In the genomic region with DNA sequence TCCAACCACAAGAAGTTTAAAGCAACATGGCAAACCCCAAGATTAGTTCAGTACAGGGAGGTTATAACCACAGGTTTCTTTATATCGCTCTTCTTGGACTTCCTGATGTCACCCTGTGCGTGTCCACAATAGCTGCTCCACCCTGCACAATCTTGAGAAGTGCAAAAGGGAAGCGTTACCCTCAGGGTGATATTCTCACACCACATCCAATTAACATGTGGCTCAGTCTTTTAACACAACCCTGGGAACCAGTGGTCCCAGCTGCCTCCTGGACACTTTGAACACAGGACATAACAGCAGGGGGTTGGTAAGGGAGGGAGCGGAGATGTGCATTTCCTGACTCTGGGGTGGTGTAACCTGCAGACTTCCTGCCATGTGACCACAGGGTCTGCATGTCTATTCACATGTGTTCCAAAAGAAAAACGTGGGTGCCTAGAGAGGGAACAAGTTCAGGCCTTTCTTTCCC, we compare ENCODE assay signal across 8 cellular contexts.
DNase-seq lines count a peak whose midpoint lies in the region; ATAC-seq and TF ChIP-seq lines count a peak whose summit lies in the region.

No MANE protein-coding gene starts in this region.

- no peak for TF ChIP-seq CTCF in transverse colon (IDR thresholded peaks at IDR 0.05)

- no peaks in the 10 kb centered on the region for H3K9me3 ChIP-seq in transverse colon

- peak; percentile 60 for DNase-seq in ELF-1 (ENCODE audit: low read depth, low spot score)
- DNase-seq in Jurkat, Clone E6-1 (ENCODE audit: low read depth, low spot score): peak; percentile 88
- DNase-seq in activated CD8-positive, alpha-beta memory T cell treated with anti-CD3 and anti-CD28 coated beads, Interleukin-2, amount 50 U/mL, for 1 hour (ENCODE audit: extremely low read depth): peak; percentile 14
- DNase-seq in left colon: peak in 1 of 2 donors; percentile 36
- DNase-seq in transverse colon: peak; percentile 32
- DNase-seq in NCI-H510A (lab: John Stamatoyannopoulos, UW): no peak
- no peak for DNase-seq in AG08396 (ENCODE audit: low spot score)

- H3K27me3 ChIP-seq in transverse colon: no peaks in the 10 kb centered on the region

- no peak for TF ChIP-seq EP300 in transverse colon (IDR thresholded peaks at IDR 0.05; ENCODE audit: low read depth)

- intact Hi-C loops in left colon (cut with DNase I, micrococcal nuclease) (no loop called here), transverse colon (cut with DNase I; ENCODE audit: low total_unique reads) (no loop called here)

- H3K27ac ChIP-seq in transverse colon: peak overlapping the region; percentile 13 to 41 (median 16)

- H3K4me1 ChIP-seq in transverse colon: peaks cover 4 to 20% (median 10%) of the 10 kb centered on the region in 4 donors

- no peaks in the 10 kb centered on the region for H3K36me3 ChIP-seq in transverse colon

- no peak for TF ChIP-seq POLR2A in transverse colon (IDR thresholded peaks at IDR 0.05)

- WGBS in transverse colon (ENCODE audit: low coverage in 1 of 2), 2 donors: 49 to 67% methylated on average over 2 to 5 of the region's 5 CpGs

- peak; percentile 91 for ATAC-seq in GM21447 (IDR thresholded peaks at IDR 0.05; ENCODE audit: unreplicated experiment)
- peak; percentile 48 for ATAC-seq in left colon

- in situ Hi-C loops in transverse colon (cut with MboI; ENCODE audit: low pct_ligation_motif_present in 1 of 4, low pct_unique_long_range_greater_than_20kb in 1 of 4, low sequenced_read_pairs in 3 of 4): no loop called here

- H3K4me3 ChIP-seq in Jurkat, Clone E6-1 (ENCODE audit: low read length): peak overlapping the region; percentile 9; the same call in 1 of the 2 replicates
- H3K4me3 ChIP-seq in transverse colon: no peak overlapping the region

Comparison
In these comparisons a context has a peak if more than half of its experiments do, and no peak if none do; other contexts are left out.
1. DNase-seq: peak in ELF-1 (single experiment), Jurkat, Clone E6-1 (single experiment), activated CD8-positive, alpha-beta memory T cell treated with anti-CD3 and anti-CD28 coated beads, Interleukin-2, amount 50 U/mL, for 1 hour (single experiment) and transverse colon (single experiment); none in NCI-H510A (single experiment) and AG08396 (single experiment).